Comparison of ENCODE assay signal across 1 cellular context in the genomic region with DNA sequence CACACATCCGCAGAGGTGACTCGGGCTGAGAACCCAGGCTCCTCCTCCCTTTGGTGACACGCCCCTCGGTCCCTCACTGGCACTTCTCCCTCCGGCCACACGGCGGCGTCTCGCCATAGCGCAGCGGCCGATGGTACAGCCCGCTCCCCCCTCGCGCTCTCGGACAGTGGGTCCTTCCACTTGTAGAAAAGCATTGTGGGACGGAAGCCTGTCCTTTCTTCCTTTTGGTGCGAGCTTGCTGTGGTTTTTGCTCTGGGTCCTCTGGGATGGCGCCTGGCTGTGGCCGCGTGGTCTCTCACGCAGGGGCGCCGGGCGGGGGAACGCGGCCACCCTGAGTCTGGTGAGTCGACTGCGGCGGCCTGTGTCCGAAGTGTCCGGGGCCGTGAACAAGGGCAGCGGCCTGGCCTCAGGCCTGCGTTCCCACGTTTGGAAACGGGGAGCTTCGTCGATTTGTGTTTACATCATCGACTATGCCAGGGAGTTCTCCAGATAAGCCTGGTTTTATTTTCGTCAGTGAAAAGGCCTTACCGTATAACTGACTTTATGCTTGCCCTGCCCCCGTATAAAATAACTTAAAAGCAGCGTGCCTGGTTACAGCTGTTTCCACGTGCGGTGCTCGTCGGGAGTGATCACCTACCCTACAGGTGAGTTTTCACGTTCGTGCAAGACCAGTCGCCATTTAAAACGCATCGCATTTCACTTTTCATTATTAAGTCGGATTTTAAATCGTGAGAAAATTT.
TF ChIP-seq lines count a peak whose summit lies in the region.

No MANE protein-coding gene starts in this region.

TF ChIP-seq in HepG2, 621 proteins besides CTCF, POLR2A, EP300 and RAD21 (continued from another document and continues in another):
- 0 out of 2 replicates have a peak, but pooled peaks have one; percentile 44 for TF ChIP-seq SRF (IDR thresholded peaks at IDR 0.05; ENCODE audit: low read depth, low read length)
- TF ChIP-seq, protein P1, sequence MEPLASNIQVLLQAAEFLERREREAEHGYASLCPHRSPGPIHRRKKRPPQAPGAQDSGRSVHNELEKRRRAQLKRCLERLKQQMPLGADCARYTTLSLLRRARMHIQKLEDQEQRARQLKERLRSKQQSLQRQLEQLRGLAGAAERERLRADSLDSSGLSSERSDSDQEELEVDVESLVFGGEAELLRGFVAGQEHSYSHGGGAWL (CRISPR knock-in tag; IDR thresholded peaks at IDR 0.05), result peak; percentile 74
- TF ChIP-seq GPN1 (CRISPR knock-in tag; IDR thresholded peaks at IDR 0.05; ENCODE audit: borderline replicate concordance), result no peak; the same call in 1 of the 2 replicates
- TF ChIP-seq SP5 (CRISPR knock-in tag; IDR thresholded peaks at IDR 0.05; ENCODE audit: borderline replicate concordance, low read depth), result peak; percentile 65; the same call in 1 of the 2 replicates
- TF ChIP-seq, protein P2, sequence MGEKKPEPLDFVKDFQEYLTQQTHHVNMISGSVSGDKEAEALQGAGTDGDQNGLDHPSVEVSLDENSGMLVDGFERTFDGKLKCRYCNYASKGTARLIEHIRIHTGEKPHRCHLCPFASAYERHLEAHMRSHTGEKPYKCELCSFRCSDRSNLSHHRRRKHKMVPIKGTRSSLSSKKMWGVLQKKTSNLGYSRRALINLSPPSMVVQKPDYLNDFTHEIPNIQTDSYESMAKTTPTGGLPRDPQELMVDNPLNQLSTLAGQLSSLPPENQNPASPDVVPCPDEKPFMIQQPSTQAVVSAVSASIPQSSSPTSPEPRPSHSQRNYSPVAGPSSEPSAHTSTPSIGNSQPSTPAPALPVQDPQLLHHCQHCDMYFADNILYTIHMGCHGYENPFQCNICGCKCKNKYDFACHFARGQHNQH (CRISPR knock-in tag; IDR thresholded peaks at IDR 0.05), result peak; percentile 95
- peak; percentile 96; the same call in 1 of the 2 replicates for TF ChIP-seq ZNF556 (CRISPR knock-in tag; IDR thresholded peaks at IDR 0.05; ENCODE audit: borderline replicate concordance)
- TF ChIP-seq RBAK (CRISPR knock-in tag; IDR thresholded peaks at IDR 0.05), result peak; percentile 67; the same call in 1 of the 2 replicates
- TF ChIP-seq ZFP82 (CRISPR knock-in tag; IDR thresholded peaks at IDR 0.05; ENCODE audit: borderline replicate concordance), result peak; percentile 75; the same call in 1 of the 2 replicates
- TF ChIP-seq GATAD2A (CRISPR knock-in tag; IDR thresholded peaks at IDR 0.05), result peak; percentile 90
- peak; percentile 94; the same call in 1 of the 2 replicates for TF ChIP-seq HDAC1 (CRISPR knock-in tag; IDR thresholded peaks at IDR 0.05)
- peak; percentile 68; the same call in 1 of the 2 replicates for TF ChIP-seq ZBTB7B (CRISPR knock-in tag; IDR thresholded peaks at IDR 0.05)
- TF ChIP-seq NCOR1 (IDR thresholded peaks at IDR 0.05; ENCODE audit: borderline replicate concordance, low read length), result no peak
- peak; percentile 87; the same call in 1 of the 2 replicates for TF ChIP-seq ZNF747 (CRISPR knock-in tag; IDR thresholded peaks at IDR 0.05; ENCODE audit: borderline replicate concordance)
- TF ChIP-seq, protein P3, sequence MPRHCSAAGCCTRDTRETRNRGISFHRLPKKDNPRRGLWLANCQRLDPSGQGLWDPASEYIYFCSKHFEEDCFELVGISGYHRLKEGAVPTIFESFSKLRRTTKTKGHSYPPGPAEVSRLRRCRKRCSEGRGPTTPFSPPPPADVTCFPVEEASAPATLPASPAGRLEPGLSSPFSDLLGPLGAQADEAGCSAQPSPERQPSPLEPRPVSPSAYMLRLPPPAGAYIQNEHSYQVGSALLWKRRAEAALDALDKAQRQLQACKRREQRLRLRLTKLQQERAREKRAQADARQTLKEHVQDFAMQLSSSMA (CRISPR knock-in tag; IDR thresholded peaks at IDR 0.05), result no peak
- TF ChIP-seq, protein P4, sequence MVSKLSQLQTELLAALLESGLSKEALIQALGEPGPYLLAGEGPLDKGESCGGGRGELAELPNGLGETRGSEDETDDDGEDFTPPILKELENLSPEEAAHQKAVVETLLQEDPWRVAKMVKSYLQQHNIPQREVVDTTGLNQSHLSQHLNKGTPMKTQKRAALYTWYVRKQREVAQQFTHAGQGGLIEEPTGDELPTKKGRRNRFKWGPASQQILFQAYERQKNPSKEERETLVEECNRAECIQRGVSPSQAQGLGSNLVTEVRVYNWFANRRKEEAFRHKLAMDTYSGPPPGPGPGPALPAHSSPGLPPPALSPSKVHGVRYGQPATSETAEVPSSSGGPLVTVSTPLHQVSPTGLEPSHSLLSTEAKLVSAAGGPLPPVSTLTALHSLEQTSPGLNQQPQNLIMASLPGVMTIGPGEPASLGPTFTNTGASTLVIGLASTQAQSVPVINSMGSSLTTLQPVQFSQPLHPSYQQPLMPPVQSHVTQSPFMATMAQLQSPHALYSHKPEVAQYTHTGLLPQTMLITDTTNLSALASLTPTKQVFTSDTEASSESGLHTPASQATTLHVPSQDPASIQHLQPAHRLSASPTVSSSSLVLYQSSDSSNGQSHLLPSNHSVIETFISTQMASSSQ (IDR thresholded peaks at IDR 0.05; ENCODE audit: low read depth), result peak; percentile 45; the same call in 1 of the 2 replicates
- TF ChIP-seq, protein P4 (CRISPR knock-in tag; IDR thresholded peaks at IDR 0.05; ENCODE audit: borderline replicate concordance), result peak; percentile 58; the same call in 1 of the 2 replicates
- TF ChIP-seq SRSF4 (IDR thresholded peaks at IDR 0.05; ENCODE audit: low read depth, low read length, poor library complexity, severe bottlenecking), result no peak
- TF ChIP-seq CCDC6 (CRISPR knock-in tag; IDR thresholded peaks at IDR 0.05), result peak; percentile 89
- peak; percentile 90 for TF ChIP-seq ATF7-NPFF (CRISPR knock-in tag; IDR thresholded peaks at IDR 0.05; ENCODE audit: low read depth)
- no peak for TF ChIP-seq ZNF207 (IDR thresholded peaks at IDR 0.05; ENCODE audit: borderline replicate concordance)
- TF ChIP-seq ZNF496 (CRISPR knock-in tag; IDR thresholded peaks at IDR 0.05; ENCODE audit: insufficient replicate concordance), result no peak
- TF ChIP-seq, protein P5, sequence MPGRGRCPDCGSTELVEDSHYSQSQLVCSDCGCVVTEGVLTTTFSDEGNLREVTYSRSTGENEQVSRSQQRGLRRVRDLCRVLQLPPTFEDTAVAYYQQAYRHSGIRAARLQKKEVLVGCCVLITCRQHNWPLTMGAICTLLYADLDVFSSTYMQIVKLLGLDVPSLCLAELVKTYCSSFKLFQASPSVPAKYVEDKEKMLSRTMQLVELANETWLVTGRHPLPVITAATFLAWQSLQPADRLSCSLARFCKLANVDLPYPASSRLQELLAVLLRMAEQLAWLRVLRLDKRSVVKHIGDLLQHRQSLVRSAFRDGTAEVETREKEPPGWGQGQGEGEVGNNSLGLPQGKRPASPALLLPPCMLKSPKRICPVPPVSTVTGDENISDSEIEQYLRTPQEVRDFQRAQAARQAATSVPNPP (CRISPR knock-in tag; IDR thresholded peaks at IDR 0.05), result peak; percentile 65; the same call in 1 of the 2 replicates
- TF ChIP-seq ZNF557 (CRISPR knock-in tag; IDR thresholded peaks at IDR 0.05), result peak; percentile 94; the same call in 1 of the 2 replicates
- 0 out of 2 replicates have a peak, but pooled peaks have one; percentile 45 for TF ChIP-seq MTA1 (CRISPR knock-in tag; IDR thresholded peaks at IDR 0.05; ENCODE audit: borderline replicate concordance)
- 0 out of 2 replicates have a peak, but pooled peaks have one; percentile 48 for TF ChIP-seq EED (CRISPR knock-in tag; IDR thresholded peaks at IDR 0.05)
- TF ChIP-seq, protein P6, sequence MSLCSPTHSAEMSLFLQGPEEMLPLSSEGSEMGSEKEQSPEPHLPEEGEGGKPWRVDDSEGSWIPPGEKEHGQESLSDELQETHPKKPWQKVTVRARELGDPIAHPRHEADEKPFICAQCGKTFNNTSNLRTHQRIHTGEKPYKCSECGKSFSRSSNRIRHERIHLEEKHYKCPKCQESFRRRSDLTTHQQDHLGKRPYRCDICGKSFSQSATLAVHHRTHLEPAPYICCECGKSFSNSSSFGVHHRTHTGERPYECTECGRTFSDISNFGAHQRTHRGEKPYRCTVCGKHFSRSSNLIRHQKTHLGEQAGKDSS (CRISPR knock-in tag; IDR thresholded peaks at IDR 0.05; ENCODE audit: borderline replicate concordance, low read depth), result peak; percentile 89; the same call in 1 of the 2 replicates
- TF ChIP-seq, protein P7, sequence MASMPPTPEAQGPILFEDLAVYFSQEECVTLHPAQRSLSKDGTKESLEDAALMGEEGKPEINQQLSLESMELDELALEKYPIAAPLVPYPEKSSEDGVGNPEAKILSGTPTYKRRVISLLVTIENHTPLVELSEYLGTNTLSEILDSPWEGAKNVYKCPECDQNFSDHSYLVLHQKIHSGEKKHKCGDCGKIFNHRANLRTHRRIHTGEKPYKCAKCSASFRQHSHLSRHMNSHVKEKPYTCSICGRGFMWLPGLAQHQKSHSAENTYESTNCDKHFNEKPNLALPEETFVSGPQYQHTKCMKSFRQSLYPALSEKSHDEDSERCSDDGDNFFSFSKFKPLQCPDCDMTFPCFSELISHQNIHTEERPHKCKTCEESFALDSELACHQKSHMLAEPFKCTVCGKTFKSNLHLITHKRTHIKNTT (CRISPR knock-in tag; IDR thresholded peaks at IDR 0.05), result 0 out of 2 replicates have a peak, but pooled peaks have one; percentile 74
- TF ChIP-seq ZNF619 (CRISPR knock-in tag; IDR thresholded peaks at IDR 0.05), result no peak
- peak; percentile 57; the same call in 1 of the 2 replicates for TF ChIP-seq HIVEP1 (CRISPR knock-in tag; IDR thresholded peaks at IDR 0.05)
- TF ChIP-seq, protein P8, sequence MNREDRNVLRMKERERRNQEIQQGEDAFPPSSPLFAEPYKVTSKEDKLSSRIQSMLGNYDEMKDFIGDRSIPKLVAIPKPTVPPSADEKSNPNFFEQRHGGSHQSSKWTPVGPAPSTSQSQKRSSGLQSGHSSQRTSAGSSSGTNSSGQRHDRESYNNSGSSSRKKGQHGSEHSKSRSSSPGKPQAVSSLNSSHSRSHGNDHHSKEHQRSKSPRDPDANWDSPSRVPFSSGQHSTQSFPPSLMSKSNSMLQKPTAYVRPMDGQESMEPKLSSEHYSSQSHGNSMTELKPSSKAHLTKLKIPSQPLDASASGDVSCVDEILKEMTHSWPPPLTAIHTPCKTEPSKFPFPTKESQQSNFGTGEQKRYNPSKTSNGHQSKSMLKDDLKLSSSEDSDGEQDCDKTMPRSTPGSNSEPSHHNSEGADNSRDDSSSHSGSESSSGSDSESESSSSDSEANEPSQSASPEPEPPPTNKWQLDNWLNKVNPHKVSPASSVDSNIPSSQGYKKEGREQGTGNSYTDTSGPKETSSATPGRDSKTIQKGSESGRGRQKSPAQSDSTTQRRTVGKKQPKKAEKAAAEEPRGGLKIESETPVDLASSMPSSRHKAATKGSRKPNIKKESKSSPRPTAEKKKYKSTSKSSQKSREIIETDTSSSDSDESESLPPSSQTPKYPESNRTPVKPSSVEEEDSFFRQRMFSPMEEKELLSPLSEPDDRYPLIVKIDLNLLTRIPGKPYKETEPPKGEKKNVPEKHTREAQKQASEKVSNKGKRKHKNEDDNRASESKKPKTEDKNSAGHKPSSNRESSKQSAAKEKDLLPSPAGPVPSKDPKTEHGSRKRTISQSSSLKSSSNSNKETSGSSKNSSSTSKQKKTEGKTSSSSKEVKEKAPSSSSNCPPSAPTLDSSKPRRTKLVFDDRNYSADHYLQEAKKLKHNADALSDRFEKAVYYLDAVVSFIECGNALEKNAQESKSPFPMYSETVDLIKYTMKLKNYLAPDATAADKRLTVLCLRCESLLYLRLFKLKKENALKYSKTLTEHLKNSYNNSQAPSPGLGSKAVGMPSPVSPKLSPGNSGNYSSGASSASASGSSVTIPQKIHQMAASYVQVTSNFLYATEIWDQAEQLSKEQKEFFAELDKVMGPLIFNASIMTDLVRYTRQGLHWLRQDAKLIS (CRISPR knock-in tag; IDR thresholded peaks at IDR 0.05), result 0 out of 2 replicates have a peak, but pooled peaks have one; percentile 62
- TF ChIP-seq BHLHE40 (IDR thresholded peaks at IDR 0.05; ENCODE audit: low read length), result peak; percentile 100
- no peak for TF ChIP-seq FOSL1 (CRISPR knock-in tag; IDR thresholded peaks at IDR 0.05; ENCODE audit: borderline replicate concordance)
- TF ChIP-seq DMAP1 (CRISPR knock-in tag; IDR thresholded peaks at IDR 0.05), result peak; percentile 99
- peak; percentile 92; the same call in 1 of the 2 replicates for TF ChIP-seq MEF2D (CRISPR knock-in tag; IDR thresholded peaks at IDR 0.05)
- TF ChIP-seq, protein P9, sequence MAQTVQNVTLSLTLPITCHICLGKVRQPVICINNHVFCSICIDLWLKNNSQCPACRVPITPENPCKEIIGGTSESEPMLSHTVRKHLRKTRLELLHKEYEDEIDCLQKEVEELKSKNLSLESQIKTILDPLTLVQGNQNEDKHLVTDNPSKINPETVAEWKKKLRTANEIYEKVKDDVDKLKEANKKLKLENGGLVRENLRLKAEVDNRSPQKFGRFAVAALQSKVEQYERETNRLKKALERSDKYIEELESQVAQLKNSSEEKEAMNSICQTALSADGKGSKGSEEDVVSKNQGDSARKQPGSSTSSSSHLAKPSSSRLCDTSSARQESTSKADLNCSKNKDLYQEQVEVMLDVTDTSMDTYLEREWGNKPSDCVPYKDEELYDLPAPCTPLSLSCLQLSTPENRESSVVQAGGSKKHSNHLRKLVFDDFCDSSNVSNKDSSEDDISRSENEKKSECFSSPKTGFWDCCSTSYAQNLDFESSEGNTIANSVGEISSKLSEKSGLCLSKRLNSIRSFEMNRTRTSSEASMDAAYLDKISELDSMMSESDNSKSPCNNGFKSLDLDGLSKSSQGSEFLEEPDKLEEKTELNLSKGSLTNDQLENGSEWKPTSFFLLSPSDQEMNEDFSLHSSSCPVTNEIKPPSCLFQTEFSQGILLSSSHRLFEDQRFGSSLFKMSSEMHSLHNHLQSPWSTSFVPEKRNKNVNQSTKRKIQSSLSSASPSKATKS (CRISPR knock-in tag; IDR thresholded peaks at IDR 0.05), result 0 out of 2 replicates have a peak, but pooled peaks have one; percentile 41
- TF ChIP-seq HDAC6 (IDR thresholded peaks at IDR 0.05; ENCODE audit: low read depth, low read length), result no peak
- TF ChIP-seq, protein P10, sequence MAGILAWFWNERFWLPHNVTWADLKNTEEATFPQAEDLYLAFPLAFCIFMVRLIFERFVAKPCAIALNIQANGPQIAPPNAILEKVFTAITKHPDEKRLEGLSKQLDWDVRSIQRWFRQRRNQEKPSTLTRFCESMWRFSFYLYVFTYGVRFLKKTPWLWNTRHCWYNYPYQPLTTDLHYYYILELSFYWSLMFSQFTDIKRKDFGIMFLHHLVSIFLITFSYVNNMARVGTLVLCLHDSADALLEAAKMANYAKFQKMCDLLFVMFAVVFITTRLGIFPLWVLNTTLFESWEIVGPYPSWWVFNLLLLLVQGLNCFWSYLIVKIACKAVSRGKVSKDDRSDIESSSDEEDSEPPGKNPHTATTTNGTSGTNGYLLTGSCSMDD (CRISPR knock-in tag; IDR thresholded peaks at IDR 0.05), result no peak
- TF ChIP-seq ZSCAN29 (CRISPR knock-in tag; conservative IDR thresholded peaks at IDR 0.05), result peak; percentile 54; the same call in 1 of the 2 replicates
- TF ChIP-seq RFX3 (CRISPR knock-in tag; IDR thresholded peaks at IDR 0.05), result no peak
- TF ChIP-seq ADNP (CRISPR knock-in tag; IDR thresholded peaks at IDR 0.05), result 0 out of 2 replicates have a peak, but pooled peaks have one; percentile 34
- TF ChIP-seq ZNF17 (CRISPR knock-in tag; IDR thresholded peaks at IDR 0.05), result no peak
